16 cellular contexts compared by ENCODE assay signal in the genomic region with DNA sequence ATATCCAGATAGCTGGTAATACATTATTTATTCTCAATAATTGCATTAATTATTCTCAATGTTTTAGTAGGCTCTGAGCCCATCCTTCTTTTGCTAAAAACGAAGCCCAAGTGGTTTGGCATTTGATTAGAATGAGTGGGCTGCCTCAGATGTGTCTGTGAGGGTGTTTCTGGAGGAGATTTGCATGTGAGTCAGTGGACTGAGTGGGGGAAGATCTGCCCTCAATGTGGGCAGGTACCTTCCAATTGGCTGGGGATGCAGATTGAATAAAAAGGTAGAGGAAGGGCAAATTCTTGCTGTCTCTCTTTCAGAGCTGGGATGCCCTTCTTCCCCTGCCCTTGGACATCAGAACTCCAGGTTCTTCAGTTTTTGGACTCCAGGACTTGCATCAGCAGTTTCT.
A peak's percentile ranks its signal among the peaks of the same experiment; 100 is the strongest.
DNase-seq lines count a peak whose midpoint lies in the region; ATAC-seq and TF ChIP-seq lines count a peak whose summit lies in the region.
"Had no signal": no experiment of that assay in that cellular context is flagged by ENCODE, and none has a peak within 500 bp of the region (broad histone marks: within the 10 kb centered on the region; RNA-seq: fewer than 3 reads in every experiment).

No MANE protein-coding gene starts in this region.

- peaks cover 4% of the 10 kb centered on the region for H3K4me1 Mint-ChIP-seq in activated naive CD8-positive, alpha-beta T cell treated with anti-CD3 and anti-CD28 coated beads for 36 hours
- H3K4me1 Mint-ChIP-seq in stimulated activated memory B cell treated with anti-CD40 and anti-IgM and Interleukin-4, amounts not matched to agents 10 μg/mL and 1 μg/mL and 100 μg/mL, for 72 hours: no peaks in the 10 kb centered on the region
- H3K4me1 Mint-ChIP-seq: CD4-positive, CD25-positive, alpha-beta regulatory T cell; CD8-positive, alpha-beta memory T cell; IgD-negative memory B cell had no signal

- no peak overlapping the region for H3K27ac ChIP-seq in vagina
- H3K27ac ChIP-seq: GM23248 had no signal

- no peaks in the 10 kb centered on the region for H3K36me3 ChIP-seq in vagina
- H3K36me3 ChIP-seq: BE2C, HAP-1 had no signal

- H3K36me3 Mint-ChIP-seq in activated naive CD8-positive, alpha-beta T cell treated with anti-CD3 and anti-CD28 coated beads for 36 hours: no peaks in the 10 kb centered on the region
- no peaks in the 10 kb centered on the region for H3K36me3 Mint-ChIP-seq in stimulated activated memory B cell treated with anti-CD40 and anti-IgM and Interleukin-4, amounts not matched to agents 10 μg/mL and 1 μg/mL and 100 μg/mL, for 72 hours
- H3K36me3 Mint-ChIP-seq: CD4-positive, CD25-positive, alpha-beta regulatory T cell; CD8-positive, alpha-beta memory T cell; IgD-negative memory B cell had no signal

- DNase-seq in Ammon's horn (ENCODE audit: low spot score): peak; percentile 21
- DNase-seq in activated naive CD8-positive, alpha-beta T cell treated with anti-CD3 and anti-CD28 coated beads for 36 hours: no peak
- DNase-seq in vagina (ENCODE audit: extremely low spot score in 2 of 2): no peak
- DNase-seq in NCI-H2081 treated with DMSO at 0.1 percent for 48 hours (lab: John Stamatoyannopoulos, UW): no peak
- DNase-seq: BE2C; C1 segment of cervical spinal cord; CD4-positive, CD25-positive, alpha-beta regulatory T cell; CD8-positive, alpha-beta memory T cell; COR-L47; DMS 273 treated with DMSO at 0.1 percent for 48 hours; GM23248 had no signal

- H3K27me3 ChIP-seq in vagina: no peaks in the 10 kb centered on the region
- H3K27me3 ChIP-seq: BE2C had no signal

- H3K9me3 ChIP-seq in vagina: no peaks in the 10 kb centered on the region
- H3K9me3 ChIP-seq: BE2C, HAP-1 had no signal

- TF ChIP-seq POLR2A in vagina (IDR thresholded peaks at IDR 0.05): no peak

- no peak for TF ChIP-seq CTCF in vagina (IDR thresholded peaks at IDR 0.05)

- no peaks in the 10 kb centered on the region for H3K4me1 ChIP-seq in vagina
- H3K4me1 ChIP-seq: BE2C, HAP-1 had no signal

- intact Hi-C loops in vagina (cut with DNase I): no loop called here

- no peaks in the 10 kb centered on the region for H3K9me3 Mint-ChIP-seq in activated naive CD8-positive, alpha-beta T cell treated with anti-CD3 and anti-CD28 coated beads for 36 hours
- no peaks in the 10 kb centered on the region for H3K9me3 Mint-ChIP-seq in stimulated activated memory B cell treated with anti-CD40 and anti-IgM and Interleukin-4, amounts not matched to agents 10 μg/mL and 1 μg/mL and 100 μg/mL, for 72 hours
- H3K9me3 Mint-ChIP-seq: IgD-negative memory B cell had no signal

- no peak overlapping the region for H3K4me3 Mint-ChIP-seq in activated naive CD8-positive, alpha-beta T cell treated with anti-CD3 and anti-CD28 coated beads for 36 hours
- no peak overlapping the region for H3K4me3 Mint-ChIP-seq in stimulated activated memory B cell treated with anti-CD40 and anti-IgM and Interleukin-4, amounts not matched to agents 10 μg/mL and 1 μg/mL and 100 μg/mL, for 72 hours
- H3K4me3 Mint-ChIP-seq: CD4-positive, CD25-positive, alpha-beta regulatory T cell; CD8-positive, alpha-beta memory T cell; IgD-negative memory B cell had no signal

- peak; percentile 76 for ATAC-seq in HG02610 (IDR thresholded peaks at IDR 0.05; ENCODE audit: unreplicated experiment)
- ATAC-seq in stimulated activated memory B cell treated with anti-CD40 and anti-IgM and Interleukin-4, amounts not matched to agents 10 μg/mL and 1 μg/mL and 100 μg/mL, for 72 hours: peak; percentile 58
- ATAC-seq: HepG2 had no signal

- no peak overlapping the region for H3K4me3 ChIP-seq in vagina
- H3K4me3 ChIP-seq: GM23248, HAP-1 had no signal

- H3K27me3 Mint-ChIP-seq in activated naive CD8-positive, alpha-beta T cell treated with anti-CD3 and anti-CD28 coated beads for 36 hours: peaks cover 7% of the 10 kb centered on the region
- H3K27me3 Mint-ChIP-seq in stimulated activated memory B cell treated with anti-CD40 and anti-IgM and Interleukin-4, amounts not matched to agents 10 μg/mL and 1 μg/mL and 100 μg/mL, for 72 hours: no peaks in the 10 kb centered on the region
- H3K27me3 Mint-ChIP-seq: CD4-positive, CD25-positive, alpha-beta regulatory T cell; IgD-negative memory B cell had no signal

- H3K27ac Mint-ChIP-seq in activated naive CD8-positive, alpha-beta T cell treated with anti-CD3 and anti-CD28 coated beads for 36 hours: peak overlapping the region; percentile 38
- H3K27ac Mint-ChIP-seq in stimulated activated memory B cell treated with anti-CD40 and anti-IgM and Interleukin-4, amounts not matched to agents 10 μg/mL and 1 μg/mL and 100 μg/mL, for 72 hours: no peak overlapping the region
- H3K27ac Mint-ChIP-seq: CD4-positive, CD25-positive, alpha-beta regulatory T cell; CD8-positive, alpha-beta memory T cell; IgD-negative memory B cell had no signal
